24 cellular contexts compared by ENCODE assay signal in genomic region chr12:105399428-105400081, GRCh38.
"Had no signal": no experiment of that assay in that cellular context is flagged by ENCODE, and none has a peak within 500 bp of the region (broad histone marks: within the 10 kb centered on the region; RNA-seq: fewer than 3 reads in every experiment).

No MANE protein-coding gene starts in this region.

- H3K9me3 ChIP-seq: psoas muscle, thoracic aorta had no signal

- H3K4me1 ChIP-seq: parathyroid adenoma, psoas muscle had no signal

- H2AFZ ChIP-seq: parathyroid adenoma had no signal

- H3K36me3 ChIP-seq: heart left ventricle, left ventricle myocardium inferior, thoracic aorta had no signal

- H3K4me3 ChIP-seq: heart left ventricle, left ventricle myocardium inferior, lung, psoas muscle, thoracic aorta had no signal

- ATAC-seq: heart left ventricle; psoas muscle; sciatic nerve; stimulated activated naive B cell treated with anti-CD40 and anti-IgM and Interleukin-4, amounts not matched to agents 10 μg/mL and 1 μg/mL and 100 μg/mL, for 72 hours; stimulated activated naive CD8-positive, alpha-beta T cell treated with anti-CD3 and anti-CD28 coated beads, Interleukin-15, amount 100 ng/mL, for 72 hours had no signal

- H3K27me3 ChIP-seq: heart left ventricle had no signal

- H3K27ac Mint-ChIP-seq: endodermal cell; naive B cell; nephron progenitor cell; stimulated activated naive B cell treated with anti-CD40 and anti-IgM and Interleukin-4, amounts not matched to agents 10 μg/mL and 1 μg/mL and 100 μg/mL, for 72 hours; stimulated activated naive CD8-positive, alpha-beta T cell treated with anti-CD3 and anti-CD28 coated beads, Interleukin-15, amount 100 ng/mL, for 72 hours had no signal

- FAIRE-seq: colon, frontal cortex, islet of Langerhans had no signal

- DNase-seq: cerebellar nuclear complex; effector CD4-positive, alpha-beta T cell; endodermal cell; heart left ventricle; hypothalamus; left ventricle myocardium inferior; mesenchymal stem cell; midbrain; naive B cell; nephron progenitor cell; psoas muscle; retina; stimulated activated CD4-positive, alpha-beta T cell treated with anti-CD3 and anti-CD28 coated beads, Interleukin-2, amount 100 ng/mL, for 24 hours; stimulated activated CD4-positive, alpha-beta T cell treated with anti-CD3 and anti-CD28 coated beads, Interleukin-4, amount 100 ng/mL, for 4 hours; stimulated activated naive B cell treated with anti-CD40 and anti-IgM and Interleukin-4, amounts not matched to agents 10 μg/mL and 1 μg/mL and 100 μg/mL, for 72 hours; stimulated activated naive CD8-positive, alpha-beta T cell treated with anti-CD3 and anti-CD28 coated beads, Interleukin-15, amount 100 ng/mL, for 72 hours; trophoblast cell had no signal

- H3K4me1 Mint-ChIP-seq: endodermal cell; naive B cell; stimulated activated naive B cell treated with anti-CD40 and anti-IgM and Interleukin-4, amounts not matched to agents 10 μg/mL and 1 μg/mL and 100 μg/mL, for 72 hours; stimulated activated naive CD8-positive, alpha-beta T cell treated with anti-CD3 and anti-CD28 coated beads, Interleukin-15, amount 100 ng/mL, for 72 hours had no signal

- H3K9ac ChIP-seq: parathyroid adenoma had no signal

- H3K79me2 ChIP-seq: parathyroid adenoma had no signal

- H3K27ac ChIP-seq: heart left ventricle, left ventricle myocardium inferior, parathyroid adenoma, psoas muscle, thoracic aorta had no signal

- H3K4me3 Mint-ChIP-seq: endodermal cell; naive B cell; nephron progenitor cell; stimulated activated naive B cell treated with anti-CD40 and anti-IgM and Interleukin-4, amounts not matched to agents 10 μg/mL and 1 μg/mL and 100 μg/mL, for 72 hours; stimulated activated naive CD8-positive, alpha-beta T cell treated with anti-CD3 and anti-CD28 coated beads, Interleukin-15, amount 100 ng/mL, for 72 hours had no signal

- H3K27me3 Mint-ChIP-seq: stimulated activated naive B cell treated with anti-CD40 and anti-IgM and Interleukin-4, amounts not matched to agents 10 μg/mL and 1 μg/mL and 100 μg/mL, for 72 hours; stimulated activated naive CD8-positive, alpha-beta T cell treated with anti-CD3 and anti-CD28 coated beads, Interleukin-15, amount 100 ng/mL, for 72 hours had no signal
